ENCODE assay signal across 30 cellular contexts in the genomic region with DNA sequence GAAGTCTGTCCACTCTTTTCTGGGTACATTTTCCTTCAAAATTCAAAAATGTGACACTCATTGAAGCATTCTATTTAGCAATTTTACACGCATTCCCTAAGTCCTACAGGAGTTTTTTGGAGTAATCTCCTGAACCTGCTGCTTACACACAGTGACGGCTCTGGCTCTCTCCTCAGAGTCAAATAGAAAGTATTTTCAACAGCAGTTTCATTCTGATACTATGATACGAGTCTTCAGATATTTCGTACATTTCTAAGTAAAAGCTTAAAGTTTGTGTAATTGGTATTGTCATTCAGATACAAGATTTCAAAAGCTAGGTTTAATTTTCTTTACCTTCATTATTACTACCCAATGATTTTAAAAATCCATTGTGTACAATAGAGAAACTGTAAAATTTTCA. TPM values are rescaled to one million over a fixed set of nuclear protein-coding genes. Genes with fewer than 3 reads are reported as not detected.
"Had no signal": no experiment of that assay in that cellular context is flagged by ENCODE, and none has a peak within 500 bp of the region (broad histone marks: within the 10 kb centered on the region; RNA-seq: fewer than 3 reads in every experiment).

No MANE protein-coding gene starts in this region.

- H3K9me3 Mint-ChIP-seq: stimulated activated naive CD8-positive, alpha-beta T cell treated with anti-CD3 and anti-CD28 coated beads, Interleukin-15, amount 100 ng/mL, for 72 hours; stimulated activated naive CD8-positive, alpha-beta T cell treated with anti-CD3 and anti-CD28 coated beads, Interleukin-15, Interleukin-2, amounts not matched to agents 100 ng/mL and 50 ng/mL, for 24 hours; type B pancreatic cell had no signal

- H3K4me3 Mint-ChIP-seq: stimulated activated memory B cell treated with anti-CD40 and anti-IgM and Interleukin-4, amounts not matched to agents 10 μg/mL and 1 μg/mL and 100 μg/mL, for 72 hours; stimulated activated naive B cell treated with anti-CD40 and anti-IgM and Interleukin-4, amounts not matched to agents 10 μg/mL and 1 μg/mL and 100 μg/mL, for 72 hours; stimulated activated naive CD8-positive, alpha-beta T cell treated with anti-CD3 and anti-CD28 coated beads, Interleukin-15, amount 100 ng/mL, for 72 hours; stimulated activated naive CD8-positive, alpha-beta T cell treated with anti-CD3 and anti-CD28 coated beads, Interleukin-15, Interleukin-2, amounts not matched to agents 100 ng/mL and 50 ng/mL, for 24 hours; type B pancreatic cell had no signal

- H3K27me3 Mint-ChIP-seq: stimulated activated memory B cell treated with anti-CD40 and anti-IgM and Interleukin-4, amounts not matched to agents 10 μg/mL and 1 μg/mL and 100 μg/mL, for 72 hours had no signal

- H3K4me3 ChIP-seq: stomach, suprapubic skin, testis, thoracic aorta, thyroid gland, tibial artery, tibial nerve, transverse colon, upper lobe of left lung, upper lobe of right lung, uterus, vagina had no signal

- DNase-seq: stimulated activated CD4-positive, alpha-beta T cell treated with anti-CD3 and anti-CD28 coated beads, Interleukin-2, amount 100 ng/mL, for 48 hours; stimulated activated CD4-positive, alpha-beta T cell treated with anti-CD3 and anti-CD28 coated beads, Interleukin-4, amount 100 ng/mL, for 1 hour; stimulated activated CD4-positive, alpha-beta T cell treated with anti-CD3 and anti-CD28 coated beads, Interleukin-4, amount 100 ng/mL, for 24 hours; stimulated activated CD4-positive, alpha-beta T cell treated with anti-CD3 and anti-CD28 coated beads, Interleukin-4, amount 100 ng/mL, for 4 hours; stimulated activated CD8-positive, alpha-beta memory T cell treated with anti-CD3 and anti-CD28 coated beads, Interleukin-4, amount 100 ng/mL, for 48 hours; stimulated activated naive B cell treated with anti-CD40 and anti-IgM and Interleukin-4, amounts not matched to agents 10 μg/mL and 1 μg/mL and 100 μg/mL, for 72 hours; stimulated activated naive CD4-positive, alpha-beta T cell; stimulated activated naive CD4-positive, alpha-beta T cell treated with Interleukin-2 at 50 U/mL for 16 hours; stimulated activated naive CD8-positive, alpha-beta T cell treated with anti-CD3 and anti-CD28 coated beads, Interleukin-15, amount 100 ng/mL, for 72 hours; stimulated activated naive CD8-positive, alpha-beta T cell treated with anti-CD3 and anti-CD28 coated beads, Interleukin-15, Interleukin-2, amounts not matched to agents 100 U/mL and 50 U/mL, for 24 hours; stomach; substantia nigra; testis; thyroid gland; tibial artery; transverse colon; trophoblast cell; upper lobe of left lung; upper lobe of right lung; uterus had no signal

- H3K27ac Mint-ChIP-seq: stimulated activated memory B cell treated with anti-CD40 and anti-IgM and Interleukin-4, amounts not matched to agents 10 μg/mL and 1 μg/mL and 100 μg/mL, for 72 hours; stimulated activated naive B cell treated with anti-CD40 and anti-IgM and Interleukin-4, amounts not matched to agents 10 μg/mL and 1 μg/mL and 100 μg/mL, for 72 hours; stimulated activated naive CD8-positive, alpha-beta T cell treated with anti-CD3 and anti-CD28 coated beads, Interleukin-15, amount 100 ng/mL, for 72 hours; stimulated activated naive CD8-positive, alpha-beta T cell treated with anti-CD3 and anti-CD28 coated beads, Interleukin-15, Interleukin-2, amounts not matched to agents 100 ng/mL and 50 ng/mL, for 24 hours; type B pancreatic cell had no signal

- ATAC-seq: stimulated activated memory B cell treated with anti-CD40 and anti-IgM and Interleukin-4, amounts not matched to agents 10 μg/mL and 1 μg/mL and 100 μg/mL, for 72 hours; stimulated activated naive B cell treated with anti-CD40 and anti-IgM and Interleukin-4, amounts not matched to agents 10 μg/mL and 1 μg/mL and 100 μg/mL, for 72 hours; stimulated activated naive CD8-positive, alpha-beta T cell treated with anti-CD3 and anti-CD28 coated beads, Interleukin-15, amount 100 ng/mL, for 72 hours; stimulated activated naive CD8-positive, alpha-beta T cell treated with anti-CD3 and anti-CD28 coated beads, Interleukin-15, Interleukin-2, amounts not matched to agents 100 U/mL and 50 U/mL, for 24 hours; upper lobe of right lung had no signal

- H3K36me3 Mint-ChIP-seq: stimulated activated memory B cell treated with anti-CD40 and anti-IgM and Interleukin-4, amounts not matched to agents 10 μg/mL and 1 μg/mL and 100 μg/mL, for 72 hours; stimulated activated naive B cell treated with anti-CD40 and anti-IgM and Interleukin-4, amounts not matched to agents 10 μg/mL and 1 μg/mL and 100 μg/mL, for 72 hours had no signal

- H3K4me1 Mint-ChIP-seq: stimulated activated memory B cell treated with anti-CD40 and anti-IgM and Interleukin-4, amounts not matched to agents 10 μg/mL and 1 μg/mL and 100 μg/mL, for 72 hours; stimulated activated naive B cell treated with anti-CD40 and anti-IgM and Interleukin-4, amounts not matched to agents 10 μg/mL and 1 μg/mL and 100 μg/mL, for 72 hours; stimulated activated naive CD8-positive, alpha-beta T cell treated with anti-CD3 and anti-CD28 coated beads, Interleukin-15, amount 100 ng/mL, for 72 hours had no signal

RNA-seq across cellular contexts. Expression of a gene that starts 36.4 kb away (rescaled TPM):
- total RNA-seq: stomach, subcutaneous adipose tissue, suprapubic skin, temporal lobe, thoracic aorta, tibial nerve, upper lobe of left lung, upper lobe of right lung, ureter, vagina had no signal
